22 cellular contexts compared by ENCODE assay signal in genomic region chr9:123778232-123778902, GRCh38.
"Had no signal": no experiment of that assay in that cellular context is flagged by ENCODE, and none has a peak within 500 bp of the region (broad histone marks: within the 10 kb centered on the region; RNA-seq: fewer than 3 reads in every experiment).

No MANE protein-coding gene starts in this region.

- H3K9me3 Mint-ChIP-seq: memory B cell; natural killer cell treated with Interleukin-12 subunit alpha and Interleukin-12 subunit beta and Interleukin-15 and Interleukin-18, amount 100 ng/mL, for 72 hours; neural progenitor cell; stimulated activated naive B cell treated with anti-CD40 and anti-IgM and Interleukin-4, amounts not matched to agents 10 μg/mL and 1 μg/mL and 100 μg/mL, for 72 hours; stimulated activated naive CD8-positive, alpha-beta T cell treated with anti-CD3 and anti-CD28 coated beads, Interleukin-15, amount 100 ng/mL, for 72 hours had no signal

- H3K36me3 ChIP-seq: left ventricle myocardium inferior, lower lobe of right lung, neural progenitor cell, ovary, right atrium auricular region, sigmoid colon, transverse colon had no signal

- H3K9ac ChIP-seq: neural progenitor cell had no signal

- H3K4me3 Mint-ChIP-seq: memory B cell; natural killer cell treated with Interleukin-12 subunit alpha and Interleukin-12 subunit beta and Interleukin-15 and Interleukin-18, amount 100 ng/mL, for 72 hours; neural progenitor cell; stimulated activated naive B cell treated with anti-CD40 and anti-IgM and Interleukin-4, amounts not matched to agents 10 μg/mL and 1 μg/mL and 100 μg/mL, for 72 hours; stimulated activated naive CD8-positive, alpha-beta T cell treated with anti-CD3 and anti-CD28 coated beads, Interleukin-15, amount 100 ng/mL, for 72 hours had no signal

- H3K27me3 Mint-ChIP-seq: memory B cell; stimulated activated naive B cell treated with anti-CD40 and anti-IgM and Interleukin-4, amounts not matched to agents 10 μg/mL and 1 μg/mL and 100 μg/mL, for 72 hours; stimulated activated naive CD8-positive, alpha-beta T cell treated with anti-CD3 and anti-CD28 coated beads, Interleukin-15, amount 100 ng/mL, for 72 hours had no signal

- H3K27ac ChIP-seq: foreskin keratinocyte, left ventricle myocardium inferior, lower lobe of right lung, neural progenitor cell, ovary, right atrium auricular region, sigmoid colon, skin epidermis, testis, transverse colon had no signal

- H3K4me1 ChIP-seq: foreskin keratinocyte, lower lobe of right lung, right atrium auricular region, sigmoid colon, testis, transverse colon had no signal

- ATAC-seq: foreskin keratinocyte; left cardiac atrium; lower lobe of right lung; natural killer cell treated with Interleukin-12 subunit alpha and Interleukin-12 subunit beta and Interleukin-15 and Interleukin-18, amount 100 ng/mL, for 72 hours; stimulated activated naive B cell treated with anti-CD40 and anti-IgM and Interleukin-4, amounts not matched to agents 10 μg/mL and 1 μg/mL and 100 μg/mL, for 72 hours; stimulated activated naive CD8-positive, alpha-beta T cell treated with anti-CD3 and anti-CD28 coated beads, Interleukin-15, amount 100 ng/mL, for 72 hours had no signal

- H3K9me3 ChIP-seq: left ventricle myocardium inferior, lower lobe of right lung, ovary, right atrium auricular region, sigmoid colon, testis, transverse colon had no signal

- H3K36me3 Mint-ChIP-seq: natural killer cell treated with Interleukin-12 subunit alpha and Interleukin-12 subunit beta and Interleukin-15 and Interleukin-18, amount 100 ng/mL, for 72 hours; neural progenitor cell; stimulated activated naive B cell treated with anti-CD40 and anti-IgM and Interleukin-4, amounts not matched to agents 10 μg/mL and 1 μg/mL and 100 μg/mL, for 72 hours had no signal

- H3K27me3 ChIP-seq: foreskin keratinocyte, neural progenitor cell, ovary, right atrium auricular region, sigmoid colon, testis, transverse colon had no signal

- H3K27ac Mint-ChIP-seq: memory B cell; natural killer cell treated with Interleukin-12 subunit alpha and Interleukin-12 subunit beta and Interleukin-15 and Interleukin-18, amount 100 ng/mL, for 72 hours; neural progenitor cell; stimulated activated naive B cell treated with anti-CD40 and anti-IgM and Interleukin-4, amounts not matched to agents 10 μg/mL and 1 μg/mL and 100 μg/mL, for 72 hours had no signal

- DNase-seq: effector memory CD4-positive, alpha-beta T cell; erythroblast; foreskin keratinocyte; kidney; left cardiac atrium; left ventricle myocardium inferior; lower lobe of right lung; midbrain; nucleus accumbens; ovary; sigmoid colon; stimulated activated CD4-positive, alpha-beta T cell treated with anti-CD3 and anti-CD28 coated beads, Interleukin-2, amount 100 ng/mL, for 24 hours; stimulated activated CD4-positive, alpha-beta T cell treated with anti-CD3 and anti-CD28 coated beads, Interleukin-4, amount 100 ng/mL, for 4 hours; stimulated activated naive B cell treated with anti-CD40 and anti-IgM and Interleukin-4, amounts not matched to agents 10 μg/mL and 1 μg/mL and 100 μg/mL, for 72 hours; stimulated activated naive CD8-positive, alpha-beta T cell treated with anti-CD3 and anti-CD28 coated beads, Interleukin-15, amount 100 ng/mL, for 72 hours; testis; transverse colon had no signal

- H3K4me3 ChIP-seq: left ventricle myocardium inferior, lower lobe of right lung, neural progenitor cell, ovary, right atrium auricular region, sigmoid colon, skin epidermis, testis, transverse colon had no signal
